ENCODE assay signal across 1 cellular context in the genomic region with DNA sequence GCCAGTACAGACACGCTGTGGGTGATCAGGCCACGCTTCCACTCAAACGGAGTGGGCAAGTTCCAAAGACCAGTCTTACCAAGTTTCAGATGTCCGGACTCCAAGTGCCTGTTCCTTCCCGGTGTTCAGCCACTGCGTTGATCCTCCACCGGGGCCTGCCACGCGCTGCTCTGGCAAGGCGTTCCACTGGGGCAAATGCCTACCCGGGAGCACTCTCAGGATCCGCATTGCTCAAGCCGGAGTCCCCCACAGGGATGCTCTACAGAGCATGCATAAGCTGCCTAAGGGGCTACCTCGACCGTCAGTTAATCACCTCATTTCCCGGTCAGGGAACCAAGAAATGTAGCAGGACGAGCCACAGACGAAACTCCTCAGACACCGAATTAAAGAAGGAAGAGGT.
TF ChIP-seq lines count a peak whose summit lies in the region.

No MANE protein-coding gene starts in this region.

TF ChIP-seq in H1, 55 proteins besides CTCF, POLR2A, EP300 and RAD21:
- TF ChIP-seq TBP (IDR thresholded peaks at IDR 0.05; ENCODE audit: low read depth, low read length) (0 out of 2 replicates have a peak, but pooled peaks have one; percentile 14), TEAD4 (IDR thresholded peaks at IDR 0.05; ENCODE audit: low read depth, low read length) (0 out of 2 replicates have a peak, but pooled peaks have one; percentile 27), JUND (IDR thresholded peaks at IDR 0.05; ENCODE audit: low read length) (no peak), EZH2 (IDR thresholded peaks at IDR 0.05; ENCODE audit: low read depth, low read length, severe bottlenecking) (no peak), CREB1 (IDR thresholded peaks at IDR 0.05) (no peak), RNF2 (IDR thresholded peaks at IDR 0.05; ENCODE audit: borderline replicate concordance, low read depth, low read length, missing control alignments, poor library complexity, severe bottlenecking) (no peak), CEBPB (IDR thresholded peaks at IDR 0.05; ENCODE audit: low read depth, low read length) (0 out of 2 replicates have a peak, but pooled peaks have one; percentile 9), HDAC2 (IDR thresholded peaks at IDR 0.05; ENCODE audit: borderline replicate concordance in 1 of 2, low read depth in 2 of 2, low read length in 2 of 2) (0 out of 4 replicates have a peak, but pooled peaks of 1 of the 2 experiments have one; percentile 53)
